Comparison of ENCODE assay signal across 9 cellular contexts in genomic region chr7:135710417-135711138, GRCh38. TPM values are rescaled to one million over a fixed set of nuclear protein-coding genes. Genes with fewer than 3 reads are reported as not detected.
A peak's percentile ranks its signal among the peaks of the same experiment; 100 is the strongest.
DNase-seq lines count a peak whose midpoint lies in the region; ATAC-seq and TF ChIP-seq lines count a peak whose summit lies in the region.
"Had no signal": no experiment of that assay in that cellular context is flagged by ENCODE, and none has a peak within 500 bp of the region (broad histone marks: within the 10 kb centered on the region; RNA-seq: fewer than 3 reads in every experiment).

No MANE protein-coding gene starts in this region.

- no peak overlapping the region for H4K5ac ChIP-seq in mesendoderm (ENCODE audit: low read length)

- H3K4me3 Mint-ChIP-seq in activated T-cell treated with anti-CD3 and anti-CD28 coated beads, Interleukin-2, amount 50 U/mL, for 72 hours = no peak overlapping the region

- peak overlapping the region; percentile 54 for H3K56ac ChIP-seq in mesendoderm (ENCODE audit: low read length)

- no TSS peak for BruUV-seq in HCT116 (replicated peaks; lab: Mats Ljungman, UMichigan)

- TF ChIP-seq RAD21 in HCT116 (IDR thresholded peaks at IDR 0.05; ENCODE audit: low read depth) = no peak

- no peaks in the 10 kb centered on the region for H3K9me3 Mint-ChIP-seq in activated T-cell treated with anti-CD3 and anti-CD28 coated beads, Interleukin-2, amount 50 U/mL, for 72 hours

- H2BK120ac ChIP-seq in mesendoderm (ENCODE audit: low read depth, low read length) = no peak overlapping the region

- H3K18ac ChIP-seq in mesendoderm (ENCODE audit: low read length) = no peak overlapping the region

- H3K4me1 Mint-ChIP-seq in activated T-cell treated with anti-CD3 and anti-CD28 coated beads, Interleukin-2, amount 50 U/mL, for 72 hours (ENCODE audit: low read depth) = no peaks in the 10 kb centered on the region

- CTCF ChIA-PET in HCT116 (lab: Charles Lee) = interaction anchor here (0.6 to 1.4 kb wide), 4 partner anchors 16 to 1946 kb away, joined by 4 to 5 read pairs (median 4); partner anchors contain the start of gene SLC13A4

- peak; percentile 11 for DNase-seq in DND-41
- DNase-seq in HCT116 (ENCODE audit: low read depth, low spot score) = no peak
- DNase-seq in activated T-cell treated with anti-CD3 and anti-CD28 coated beads, Interleukin-2, amount 50 U/mL, for 72 hours = peak; percentile 19 to 21
- DNase-seq in mesendoderm = peak; percentile 48
- no peak for DNase-seq in NCI-H524 treated with DMSO at 0.1 percent for 48 hours (lab: John Stamatoyannopoulos, UW)
- no peak for DNase-seq in hippocampal formation (lab: John Stamatoyannopoulos, UW)
- no peak for DNase-seq in NCI-H2227 treated with DMSO at 0.1 percent for 48 hours (lab: John Stamatoyannopoulos, UW)
- no peak for DNase-seq in T1000 (lab: John Stamatoyannopoulos, UW)

- H3K9me3 ChIP-seq in DND-41 (ENCODE audit: insufficient read depth, low read length, severe bottlenecking) (no peaks in the 10 kb centered on the region), HCT116 (ENCODE audit: control insufficient read depth in 1 of 2, insufficient read depth in 1 of 2, low read depth in 1 of 2, low read length in 2 of 2) (no peaks in the 10 kb centered on the region)

- ATAC-seq in DND-41 (ENCODE audit: insufficient read depth, low read depth) (peak; percentile 64), HCT116 (peak; percentile 47)
- ATAC-seq in activated T-cell treated with anti-CD3 and anti-CD28 coated beads, Interleukin-2, amount 50 U/mL, for 72 hours (replicated peaks in 1 of 2) = peak; percentile 32 to 41

- RAD21 ChIA-PET in HCT116 (lab: Charles Lee; ENCODE audit: low non-redundant PET in 1 of 2, low total read pairs in 2 of 2, uncharacterized antibody in 2 of 2, unreplicated experiment in 2 of 2) = interaction anchor here in 1 of 2 experiments (0.6 kb wide), 1 partner anchor 338 kb away, joined by 3 read pairs; no protein-coding TSS in a partner anchor

- H3K79me2 ChIP-seq in DND-41 (ENCODE audit: insufficient read depth, low read length) (no peaks in the 10 kb centered on the region), HCT116 (ENCODE audit: insufficient read depth, low read length) (no peaks in the 10 kb centered on the region), mesendoderm (ENCODE audit: control insufficient read depth, insufficient read depth, low read length) (no peaks in the 10 kb centered on the region)

- H2BK5ac ChIP-seq in mesendoderm (ENCODE audit: low read length) = no peak overlapping the region

- no peaks in the 10 kb centered on the region for H3K4me1 ChIP-seq in DND-41 (ENCODE audit: insufficient read depth, low read length)
- H3K4me1 ChIP-seq in HCT116 (ENCODE audit: control insufficient read depth in 1 of 2, insufficient read depth in 2 of 2, low read length in 2 of 2) = peaks cover 17 to 29% of the 10 kb centered on the region in 2 experiments
- peaks cover 17% of the 10 kb centered on the region for H3K4me1 ChIP-seq in mesendoderm (ENCODE audit: control insufficient read depth, low read depth, low read length)

- no peak overlapping the region for H2AK5ac ChIP-seq in mesendoderm (ENCODE audit: low read length)

- H3K4me2 ChIP-seq in DND-41 (ENCODE audit: insufficient read depth, low read length) (no peak overlapping the region), HCT116 (ENCODE audit: low read length) (peak overlapping the region; percentile 31; the same call in 1 of the 2 replicates), mesendoderm (ENCODE audit: low read length) (peak overlapping the region; percentile 41)

- no peaks in the 10 kb centered on the region for H3K27me3 ChIP-seq in DND-41 (ENCODE audit: insufficient read depth, low read length, poor library complexity)
- no peaks in the 10 kb centered on the region for H3K27me3 ChIP-seq in HCT116 (ENCODE audit: insufficient read depth, low read length)
- H3K27me3 ChIP-seq in mesendoderm (ENCODE audit: insufficient read depth, low read length, poor library complexity) = no peaks in the 10 kb centered on the region

- H3K79me1 ChIP-seq in mesendoderm (ENCODE audit: low read length) = no peaks in the 10 kb centered on the region

- intact Hi-C loops in HCT116 (cut with micrococcal nuclease) = no loop called here

- TF ChIP-seq CTCF in DND-41 (IDR thresholded peaks at IDR 0.05; ENCODE audit: borderline replicate concordance, extremely low read depth, low read length, poor library complexity, severe bottlenecking) (peak; percentile 57), HCT116 (IDR thresholded peaks at IDR 0.05 in 2 of 3, conservative IDR thresholded peaks at IDR 0.05 in 1 of 3; ENCODE audit: borderline replicate concordance in 1 of 3, insufficient read depth in 1 of 3, low read depth in 2 of 3, low read length in 2 of 3) (peak in 2 of 3 experiments; percentile 49 to 61; a peak in 4 of 6 replicates)

- no peak overlapping the region for H3K4ac ChIP-seq in mesendoderm (ENCODE audit: low read depth, low read length)

- H3K27me3 Mint-ChIP-seq in activated T-cell treated with anti-CD3 and anti-CD28 coated beads, Interleukin-2, amount 50 U/mL, for 72 hours (ENCODE audit: low read depth) = no peaks in the 10 kb centered on the region

- no peaks in the 10 kb centered on the region for H3K36me3 Mint-ChIP-seq in activated T-cell treated with anti-CD3 and anti-CD28 coated beads, Interleukin-2, amount 50 U/mL, for 72 hours (ENCODE audit: insufficient read depth in 2 of 2)

- H3K9ac ChIP-seq in DND-41 (ENCODE audit: low read depth, low read length) (no peak overlapping the region), HCT116 (ENCODE audit: low read length) (no peak overlapping the region), mesendoderm (ENCODE audit: low read length) (no peak overlapping the region)

- no peak overlapping the region for H3K27ac Mint-ChIP-seq in activated T-cell treated with anti-CD3 and anti-CD28 coated beads, Interleukin-2, amount 50 U/mL, for 72 hours

- no peak overlapping the region for H3K4me3 ChIP-seq in DND-41 (ENCODE audit: low read depth in 1 of 2, low read length in 2 of 2)
- H3K4me3 ChIP-seq in HCT116 (replicated peaks in 1 of 2; ENCODE audit: low read depth in 1 of 2, low read length in 2 of 2) = no peak overlapping the region
- no peak overlapping the region for H3K4me3 ChIP-seq in mesendoderm (ENCODE audit: low read length)

- no peak overlapping the region for H2BK15ac ChIP-seq in mesendoderm (replicated peaks; ENCODE audit: low read depth)

- H3K27ac ChIP-seq in DND-41 (ENCODE audit: low read length) (no peak overlapping the region), HCT116 (ENCODE audit: low read depth, low read length) (no peak overlapping the region), mesendoderm (ENCODE audit: low read depth, low read length) (no peak overlapping the region)

- no peaks in the 10 kb centered on the region for H4K20me1 ChIP-seq in DND-41 (ENCODE audit: insufficient read depth, low read length)
- H4K20me1 ChIP-seq in HCT116 (ENCODE audit: insufficient read depth) = no peaks in the 10 kb centered on the region

- no peak overlapping the region for H2AFZ ChIP-seq in DND-41 (ENCODE audit: low read depth, low read length)
- peak overlapping the region; percentile 16 for H2AFZ ChIP-seq in HCT116 (ENCODE audit: low read depth, low read length, poor library complexity, severe bottlenecking)

- no peak for TF ChIP-seq POLR2A in HCT116 (IDR thresholded peaks at IDR 0.05; ENCODE audit: borderline replicate concordance, extremely low read depth, insufficient read depth, insufficient read length)

- H4K8ac ChIP-seq in mesendoderm (ENCODE audit: low read depth, low read length) = no peak overlapping the region

- POLR2A ChIA-PET in HCT116 (lab: Charles Lee) = no interaction called here

- no peaks in the 10 kb centered on the region for H3K9me2 ChIP-seq in HCT116 (ENCODE audit: insufficient read depth)

- H3K36me3 ChIP-seq in DND-41 (ENCODE audit: insufficient read depth, low read length) (no peaks in the 10 kb centered on the region), HCT116 (ENCODE audit: control insufficient read depth in 1 of 2, insufficient read depth in 2 of 2, low read length in 2 of 2) (no peaks in the 10 kb centered on the region), mesendoderm (ENCODE audit: control insufficient read depth, insufficient read depth, low read length) (no peaks in the 10 kb centered on the region)

- no CpG with 5 or more reads among the region's 11 CpGs for WGBS in mesendoderm (ENCODE audit: extremely low coverage, insufficient coverage, low lambda C conversion rate)

- no peak overlapping the region for H3K23ac ChIP-seq in mesendoderm (ENCODE audit: low read length)

TF ChIP-seq in HCT116, 20 proteins besides CTCF, POLR2A, EP300 and RAD21 (continues in another document):
- TF ChIP-seq POLR2AphosphoS5 (IDR thresholded peaks at IDR 0.05; ENCODE audit: low read depth, low read length) = no peak
- no peak for TF ChIP-seq ZBTB33 (IDR thresholded peaks at IDR 0.05; ENCODE audit: extremely low read depth, insufficient replicate concordance, low read length)
- TF ChIP-seq EZH2 (IDR thresholded peaks at IDR 0.05) = no peak
- no peak for TF ChIP-seq CEBPB (IDR thresholded peaks at IDR 0.05; ENCODE audit: low read depth)

RNA-seq across cellular contexts. Expression of gene SLC13A4, which starts 17.4 kb away (rescaled TPM):
- total RNA-seq in HCT116 (2021; ENCODE audit: unreplicated experiment) = 0.30 TPM
- polyA plus RNA-seq in HCT116 (2012) = 0.79 and 0.95 TPM in 2 replicates
- not detected for total RNA-seq in activated T-cell treated with anti-CD3 and anti-CD28 coated beads, Interleukin-2, amount 50 U/mL, for 72 hours
- 2.7 TPM for polyA plus RNA-seq in mesendoderm (2013, experiment 1 of 2)
- 2.5 TPM for polyA plus RNA-seq in mesendoderm (2013, experiment 2 of 2)
- total RNA-seq: RPMI7951 had no signal

RNA-seq across cellular contexts. Expression of gene FAM180A, which starts 38.0 kb away (rescaled TPM):
- total RNA-seq in HCT116 (2021; ENCODE audit: unreplicated experiment) = 0.59 TPM
- polyA plus RNA-seq in HCT116 (2012) = 0.61 TPM in 1 of 2 replicates, not detected in the other
- total RNA-seq in activated T-cell treated with anti-CD3 and anti-CD28 coated beads, Interleukin-2, amount 50 U/mL, for 72 hours = not detected
- not detected for polyA plus RNA-seq in mesendoderm (2013, experiment 1 of 2)
- polyA plus RNA-seq in mesendoderm (2013, experiment 2 of 2) = not detected

RNA-seq across cellular contexts. Expression of gene STMP1, which starts 48.3 kb away (rescaled TPM):
- 32.8 TPM for total RNA-seq in HCT116 (2021; ENCODE audit: unreplicated experiment)
- polyA plus RNA-seq in HCT116 (2012) = 14.2 and 15.3 TPM in 2 replicates
- total RNA-seq in activated T-cell treated with anti-CD3 and anti-CD28 coated beads, Interleukin-2, amount 50 U/mL, for 72 hours = 10 to 100 TPM; 17.1 to 17.8 TPM
- polyA plus RNA-seq in mesendoderm (2013, experiment 1 of 2) = 36.7 TPM
- polyA plus RNA-seq in mesendoderm (2013, experiment 2 of 2) = 36.6 TPM

Comparison
In these comparisons a context has a peak if more than half of its experiments do, and no peak if none do; other contexts are left out.
1. DNase-seq: peak in DND-41 (single experiment), activated T-cell treated with anti-CD3 and anti-CD28 coated beads, Interleukin-2, amount 50 U/mL, for 72 hours (2 of 2) and mesendoderm (single experiment); none in HCT116 (single experiment), NCI-H524 treated with DMSO at 0.1 percent for 48 hours (single experiment), hippocampal formation (0 of 2), NCI-H2227 treated with DMSO at 0.1 percent for 48 hours (single experiment) and T1000 (single experiment).
2. Peak in every context shown above with its lines, with median percentiles within 50 percentile points of each other: ATAC-seq.